ENCODE assay signal across 25 cellular contexts in genomic region chr18:45519881-45520280, GRCh38.
DNase-seq lines count a peak whose midpoint lies in the region; ATAC-seq and TF ChIP-seq lines count a peak whose summit lies in the region.
"Had no signal": no experiment of that assay in that cellular context is flagged by ENCODE, and none has a peak within 500 bp of the region (broad histone marks: within the 10 kb centered on the region; RNA-seq: fewer than 3 reads in every experiment).

No MANE protein-coding gene starts in this region.

- ATAC-seq in right cardiac atrium: no peak
- no peak for ATAC-seq in heart left ventricle
- no peak for ATAC-seq in stimulated activated effector memory CD8-positive, alpha-beta T cell treated with anti-CD3 and anti-CD28 coated beads, Interleukin-12 subunit alpha, Interleukin-12 subunit beta, amount 100 ng/mL, for 72 hours
- ATAC-seq: activated naive CD8-positive, alpha-beta T cell treated with anti-CD3 and anti-CD28 coated beads, Interleukin-2, amount 50 U/mL, for 24 hours; activated T-cell treated with anti-CD3 and anti-CD28 coated beads, Interleukin-2, amount 50 U/mL, for 4 hours; left ventricle myocardium superior had no signal

- H3K27ac ChIP-seq in right cardiac atrium (ENCODE audit: low read length) (peak overlapping the region; percentile 39), heart left ventricle (no peak overlapping the region)
- H3K27ac ChIP-seq: transverse colon had no signal

- H3K4me1 ChIP-seq in right cardiac atrium (ENCODE audit: control insufficient read depth, insufficient read depth, low read length) (peaks cover 4% of the 10 kb centered on the region), heart left ventricle (peaks cover 0 to 40% (median 3%) of the 10 kb centered on the region in 12 donors)

- peaks cover 3% of the 10 kb centered on the region for H3K27me3 Mint-ChIP-seq in osteocyte (ENCODE audit: unreplicated experiment)

- no peak overlapping the region for H3K4me3 Mint-ChIP-seq in osteocyte (ENCODE audit: unreplicated experiment)
- H3K4me3 Mint-ChIP-seq in stimulated activated effector memory CD8-positive, alpha-beta T cell treated with anti-CD3 and anti-CD28 coated beads, Interleukin-12 subunit alpha, Interleukin-12 subunit beta, amount 100 ng/mL, for 72 hours: no peak overlapping the region
- H3K4me3 Mint-ChIP-seq: activated B cell treated with CpG ODN at 0.5 μM for 24 hours; activated naive CD8-positive, alpha-beta T cell treated with anti-CD3 and anti-CD28 coated beads, Interleukin-2, amount 50 U/mL, for 24 hours; activated T-cell treated with anti-CD3 and anti-CD28 coated beads, Interleukin-2, amount 50 U/mL, for 4 hours; B cell; CD8-positive, alpha-beta memory T cell had no signal

- H3K27ac Mint-ChIP-seq in osteocyte (ENCODE audit: unreplicated experiment): peak overlapping the region; percentile 59
- H3K27ac Mint-ChIP-seq in stimulated activated effector memory CD8-positive, alpha-beta T cell treated with anti-CD3 and anti-CD28 coated beads, Interleukin-12 subunit alpha, Interleukin-12 subunit beta, amount 100 ng/mL, for 72 hours: no peak overlapping the region
- H3K27ac Mint-ChIP-seq: activated B cell treated with CpG ODN at 0.5 μM for 24 hours; activated naive CD8-positive, alpha-beta T cell treated with anti-CD3 and anti-CD28 coated beads, Interleukin-2, amount 50 U/mL, for 24 hours; B cell had no signal

- no peak for TF ChIP-seq CTCF in heart left ventricle (IDR thresholded peaks at IDR 0.05)
- TF ChIP-seq CTCF in choroid plexus epithelial cell (conservative IDR thresholded peaks at IDR 0.05; ENCODE audit: low read depth, low read length): no peak
- no peak for TF ChIP-seq CTCF in osteocyte (IDR thresholded peaks at IDR 0.05)

- no peak for DNase-seq in right cardiac atrium
- no peak for DNase-seq in heart left ventricle
- DNase-seq in choroid plexus epithelial cell (ENCODE audit: low read depth): peak; percentile 42
- DNase-seq in osteocyte (ENCODE audit: extremely low spot score, unreplicated experiment): no peak
- DNase-seq in RKO (ENCODE audit: low spot score): no peak
- DNase-seq in NCI-H748 (lab: John Stamatoyannopoulos, UW; ENCODE audit: unreplicated experiment): no peak
- DNase-seq in NCI-H526 treated with DMSO at 0.1 percent for 48 hours (lab: John Stamatoyannopoulos, UW): no peak
- DNase-seq in stimulated activated effector memory CD8-positive, alpha-beta T cell treated with anti-CD3 and anti-CD28 coated beads, Interleukin-12 subunit alpha, Interleukin-12 subunit beta, amount 100 ng/mL, for 72 hours (ENCODE audit: low spot score in 2 of 2): no peak
- DNase-seq: activated B cell treated with CpG ODN at 0.5 μM for 24 hours; activated naive CD4-positive, alpha-beta T cell; activated naive CD8-positive, alpha-beta T cell treated with anti-CD3 and anti-CD28 coated beads, Interleukin-2, amount 50 U/mL, for 24 hours; activated T-cell treated with anti-CD3 and anti-CD28 coated beads, Interleukin-2, amount 50 U/mL, for 4 hours; CD8-positive, alpha-beta memory T cell; effector CD4-positive, alpha-beta T cell; left ventricle myocardium superior; MV-4-11; NCI-H1436; NCI-H2081 treated with DMSO at 0.1 percent for 48 hours; NCI-H774; RPMI8226; spleen; stimulated activated CD8-positive, alpha-beta memory T cell treated with anti-CD3 and anti-CD28 coated beads, Interleukin-4, amount 100 ng/mL, for 48 hours; transverse colon had no signal

- H3K9me3 Mint-ChIP-seq in osteocyte (ENCODE audit: unreplicated experiment): no peaks in the 10 kb centered on the region
- no peaks in the 10 kb centered on the region for H3K9me3 Mint-ChIP-seq in stimulated activated effector memory CD8-positive, alpha-beta T cell treated with anti-CD3 and anti-CD28 coated beads, Interleukin-12 subunit alpha, Interleukin-12 subunit beta, amount 100 ng/mL, for 72 hours
- H3K9me3 Mint-ChIP-seq: activated B cell treated with CpG ODN at 0.5 μM for 24 hours; activated naive CD8-positive, alpha-beta T cell treated with anti-CD3 and anti-CD28 coated beads, Interleukin-2, amount 50 U/mL, for 24 hours; activated T-cell treated with anti-CD3 and anti-CD28 coated beads, Interleukin-2, amount 50 U/mL, for 4 hours; CD8-positive, alpha-beta memory T cell had no signal

- 81% methylated on average over 2 of the region's 2 CpGs for WGBS in right cardiac atrium
- WGBS in heart left ventricle, 4 donors: 87 to 97% (median 94%) methylated on average over 2 of the region's 2 CpGs

- TF ChIP-seq POLR2A in heart left ventricle (IDR thresholded peaks at IDR 0.05): no peak

- intact Hi-C loops in right cardiac atrium (cut with DNase I) (loop anchor here in 2 of 4 donors (10.0 kb wide), 3 partner anchors 65 to 1275 kb away; no protein-coding TSS in a partner anchor), heart left ventricle (cut with DNase I) (loop anchor here in 2 of 10 donors (10.0 kb wide), 2 partner anchors 95 to 245 kb away; partner anchors contain the start of gene SLC14A2 (in 1 of the 2))

- H3K9me3 ChIP-seq in right cardiac atrium (ENCODE audit: control insufficient read depth, low read length) (no peaks in the 10 kb centered on the region), heart left ventricle (no peaks in the 10 kb centered on the region)
- H3K9me3 ChIP-seq: right atrium auricular region, spleen, transverse colon had no signal

- H3K36me3 ChIP-seq in heart left ventricle: no peaks in the 10 kb centered on the region
- H3K36me3 ChIP-seq: right atrium auricular region, spleen, transverse colon had no signal

- no peaks in the 10 kb centered on the region for H3K36me3 Mint-ChIP-seq in osteocyte (ENCODE audit: unreplicated experiment)
- H3K36me3 Mint-ChIP-seq in stimulated activated effector memory CD8-positive, alpha-beta T cell treated with anti-CD3 and anti-CD28 coated beads, Interleukin-12 subunit alpha, Interleukin-12 subunit beta, amount 100 ng/mL, for 72 hours: no peaks in the 10 kb centered on the region
- H3K36me3 Mint-ChIP-seq: CD8-positive, alpha-beta memory T cell had no signal

- H3K27me3 ChIP-seq in right cardiac atrium (ENCODE audit: control insufficient read depth, insufficient read depth) (no peaks in the 10 kb centered on the region), heart left ventricle (no peaks in the 10 kb centered on the region)
- H3K27me3 ChIP-seq: right atrium auricular region, spleen, transverse colon had no signal

- peaks cover 84% of the 10 kb centered on the region for H3K4me1 Mint-ChIP-seq in osteocyte (ENCODE audit: unreplicated experiment)
- no peaks in the 10 kb centered on the region for H3K4me1 Mint-ChIP-seq in stimulated activated effector memory CD8-positive, alpha-beta T cell treated with anti-CD3 and anti-CD28 coated beads, Interleukin-12 subunit alpha, Interleukin-12 subunit beta, amount 100 ng/mL, for 72 hours
- H3K4me1 Mint-ChIP-seq: activated B cell treated with CpG ODN at 0.5 μM for 24 hours; activated naive CD8-positive, alpha-beta T cell treated with anti-CD3 and anti-CD28 coated beads, Interleukin-2, amount 50 U/mL, for 24 hours; B cell; CD8-positive, alpha-beta memory T cell had no signal

- H3K4me3 ChIP-seq in right cardiac atrium (ENCODE audit: low read length) (no peak overlapping the region), heart left ventricle (no peak overlapping the region), choroid plexus epithelial cell (ENCODE audit: low read depth, low read length) (no peak overlapping the region)
- H3K4me3 ChIP-seq: right atrium auricular region, spleen, transverse colon had no signal
